ENCODE assay signal across 19 cellular contexts in the genomic region with DNA sequence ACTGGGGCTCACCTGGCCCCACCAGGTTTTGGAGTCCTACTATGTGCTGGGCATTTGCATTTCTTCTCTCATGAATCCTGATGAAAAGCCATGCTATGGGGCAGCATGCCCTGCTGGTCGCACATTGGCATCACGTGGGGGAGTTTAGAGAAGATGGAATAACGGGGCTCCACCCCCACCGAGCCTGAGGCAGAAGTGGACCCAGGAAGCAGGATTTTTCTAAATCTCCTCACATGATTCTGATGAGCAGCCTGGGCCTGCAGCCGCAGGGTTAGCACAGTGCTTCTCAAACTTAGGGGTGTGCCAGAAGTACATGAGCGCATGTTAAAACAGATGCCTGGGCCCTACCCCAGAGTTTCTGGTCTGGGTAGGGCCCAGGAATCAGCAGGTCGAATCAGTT. TPM values are rescaled to one million over a fixed set of nuclear protein-coding genes. Genes with fewer than 3 reads are reported as not detected.
"Had no signal": no experiment of that assay in that cellular context is flagged by ENCODE, and none has a peak within 500 bp of the region (broad histone marks: within the 10 kb centered on the region; RNA-seq: fewer than 3 reads in every experiment).

No MANE protein-coding gene starts in this region.

- H3K9me3 ChIP-seq: left lung, neutrophil, pancreas, tibial artery had no signal

- H3K4me1 ChIP-seq: left lung, pancreas had no signal

- DNase-seq: activated CD4-positive, alpha-beta T cell treated with anti-CD3 and anti-CD28 coated beads for 1 hour; activated CD4-positive, alpha-beta T cell treated with anti-CD3 and anti-CD28 coated beads, Interleukin-2, amount 50 U/mL, for 1 hour; activated CD8-positive, alpha-beta T cell treated with anti-CD3 and anti-CD28 coated beads, Interleukin-2, amount 10 ng/mL, durations not matched to agents 7 days and 5 days; activated naive CD4-positive, alpha-beta T cell treated with Interleukin-2 at 50 U/mL for 16 hours; activated naive CD8-positive, alpha-beta T cell treated with anti-CD3 and anti-CD28 coated beads for 36 hours; cortex of kidney; erythroblast; foreskin fibroblast; heart right ventricle; naive thymus-derived CD8-positive, alpha-beta T cell; right cardiac atrium; stimulated activated CD4-positive, alpha-beta T cell treated with anti-CD3 and anti-CD28 coated beads, Interleukin-1b, Interleukin-23, amount 100 ng/mL, for 48 hours; substantia nigra had no signal

- H3K36me3 ChIP-seq: heart right ventricle, left lung, neutrophil, pancreas, tibial artery had no signal

- H3K4me3 ChIP-seq: heart right ventricle, left lung, pancreas, skin epidermis, tibial artery had no signal

RNA-seq across cellular contexts. Expression of gene SORCS2, which starts 4.6 kb away (rescaled TPM):
- total RNA-seq: activated CD8-positive, alpha-beta T cell treated with anti-CD3 and anti-CD28 coated beads, Interleukin-2, amount 10 ng/mL, durations not matched to agents 7 days and 5 days; activated naive CD8-positive, alpha-beta T cell treated with anti-CD3 and anti-CD28 coated beads for 36 hours; naive thymus-derived CD8-positive, alpha-beta T cell; pulmonary artery endothelial cell had no signal
- polyA plus RNA-seq: naive thymus-derived CD8-positive, alpha-beta T cell had no signal
